In genomic region chr22:50298937-50299656, GRCh38 we compare ENCODE assay signal across 12 cellular contexts. TPM values are rescaled to one million over a fixed set of nuclear protein-coding genes. Genes with fewer than 3 reads are reported as not detected.
DNase-seq lines count a peak whose midpoint lies in the region; ATAC-seq and TF ChIP-seq lines count a peak whose summit lies in the region.
"Had no signal": no experiment of that assay in that cellular context is flagged by ENCODE, and none has a peak within 500 bp of the region (broad histone marks: within the 10 kb centered on the region; RNA-seq: fewer than 3 reads in every experiment).

No MANE protein-coding gene starts in this region.

- TF ChIP-seq POLR2A in body of pancreas (IDR thresholded peaks at IDR 0.05) (no peak), suprapubic skin (IDR thresholded peaks at IDR 0.05) (no peak)

- no peak for ATAC-seq in body of pancreas
- ATAC-seq in left lobe of liver: peak; percentile 0
- ATAC-seq in HG02870 (IDR thresholded peaks at IDR 0.05; ENCODE audit: unreplicated experiment): no peak
- ATAC-seq in GM21786 (IDR thresholded peaks at IDR 0.05; ENCODE audit: unreplicated experiment): no peak
- ATAC-seq: effector memory CD8-positive, alpha-beta T cell had no signal

- H3K27me3 ChIP-seq in body of pancreas (no peaks in the 10 kb centered on the region), suprapubic skin (no peaks in the 10 kb centered on the region)

- intact Hi-C loops in body of pancreas (cut with DNase I): no loop called here

- CTCF ChIA-PET in HEK293T (lab: Yijun Ruan, JAX): no interaction called here

- no peaks in the 10 kb centered on the region for H3K36me3 ChIP-seq in body of pancreas (replicated peaks in 1 of 2; ENCODE audit: insufficient read depth in 1 of 2, low read depth in 2 of 2)
- H3K36me3 ChIP-seq in suprapubic skin: no peaks in the 10 kb centered on the region

- H3K4me3 ChIP-seq in body of pancreas: no peak overlapping the region
- peak overlapping the region; percentile 53 for H3K4me3 ChIP-seq in suprapubic skin

- TF ChIP-seq EP300 in suprapubic skin (IDR thresholded peaks at IDR 0.05): no peak

- H3K4me1 ChIP-seq in body of pancreas: peaks cover 96% of the 10 kb centered on the region
- H3K4me1 ChIP-seq in suprapubic skin: peaks cover 85% of the 10 kb centered on the region

- H3K9me3 ChIP-seq in body of pancreas: no peaks in the 10 kb centered on the region
- H3K9me3 ChIP-seq in suprapubic skin: no peaks in the 10 kb centered on the region

- DNase-seq in HEK293T (ENCODE audit: extremely low spot score) (peak; percentile 28), body of pancreas (no peak), left lobe of liver (ENCODE audit: low spot score) (no peak), suprapubic skin (ENCODE audit: low spot score in 2 of 2) (no peak), NCI-H187 (lab: John Stamatoyannopoulos, UW) (no peak)
- no peak for DNase-seq in central memory CD4-positive, alpha-beta T cell
- DNase-seq: activated CD8-positive, alpha-beta memory T cell treated with anti-CD3 and anti-CD28 coated beads, Interleukin-2, amount 50 U/mL, for 48 hours; effector memory CD8-positive, alpha-beta T cell; midbrain; NCI-H187 treated with DMSO at 0.1 percent for 48 hours had no signal

- H3K27ac ChIP-seq in body of pancreas (peak overlapping the region; percentile 42 to 91 (median 72)), suprapubic skin (peak overlapping the region; percentile 71)

- POLR2A ChIA-PET in HEK293T (lab: Yijun Ruan, JAX): interaction anchor here (0.6 kb wide), 1 partner anchor 47 kb away, joined by 3 read pairs; no protein-coding TSS in a partner anchor

- 67 to 76% methylated on average over 25 to 30 of the region's 41 CpGs for WGBS in body of pancreas, 2 donors
- 24% methylated on average over 23 of the region's 41 CpGs for WGBS in suprapubic skin

- no peak for TF ChIP-seq CTCF in body of pancreas (IDR thresholded peaks at IDR 0.05)
- no peak for TF ChIP-seq CTCF in suprapubic skin (IDR thresholded peaks at IDR 0.05)

TF ChIP-seq in HEK293T, 16 proteins besides CTCF, POLR2A, EP300 and RAD21:
- TF ChIP-seq HDGF (IDR thresholded peaks at IDR 0.05; ENCODE audit: borderline replicate concordance): no peak
- TF ChIP-seq SUZ12 (IDR thresholded peaks at IDR 0.05): no peak
- TF ChIP-seq NFRKB (IDR thresholded peaks at IDR 0.05): no peak
- TF ChIP-seq FOXK2 (IDR thresholded peaks at IDR 0.05): no peak
- no peak for TF ChIP-seq ELF4 (IDR thresholded peaks at IDR 0.05)
- no peak for TF ChIP-seq FOXA1 (IDR thresholded peaks at IDR 0.05)
- no peak for TF ChIP-seq BHLHE40 (IDR thresholded peaks at IDR 0.05; ENCODE audit: borderline replicate concordance)
- TF ChIP-seq SP1 (IDR thresholded peaks at IDR 0.05): no peak
- no peak for TF ChIP-seq ZNF384 (IDR thresholded peaks at IDR 0.05)

RNA-seq across cellular contexts. Expression of gene PLXNB2, which starts 8.3 kb away (rescaled TPM):
- total RNA-seq in body of pancreas: 100 to 1,000 TPM; 113 to 140 TPM
- 187 TPM for total RNA-seq in left lobe of liver
- total RNA-seq in suprapubic skin: 100 to 1,000 TPM; 117 to 231 (median 192) TPM

RNA-seq across cellular contexts. Expression of gene DENND6B, which starts 27.7 kb away (rescaled TPM):
- total RNA-seq in body of pancreas (1 to 10 TPM; 3.4 to 7.3 TPM), left lobe of liver (1.8 TPM), suprapubic skin (1 to 10 TPM; 3.3 to 5.4 (median 3.4) TPM)

RNA-seq across cellular contexts. Expression of gene MAPK11, which starts 28.9 kb away (rescaled TPM):
- total RNA-seq in body of pancreas (1 to 10 TPM; 3.0 to 3.6 TPM), left lobe of liver (8.2 TPM), suprapubic skin (1 to 10 TPM; 3.8 to 5.8 (median 4.5) TPM)

RNA-seq across cellular contexts. Expression of gene MAPK12, which starts 37.6 kb away (rescaled TPM):
- total RNA-seq in body of pancreas (1 to 10 TPM; 3.9 to 4.6 TPM), left lobe of liver (5.0 TPM), suprapubic skin (1 to 10 TPM; 1.3 to 5.7 (median 3.3) TPM)

RNA-seq across cellular contexts. Expression of gene PPP6R2, which starts 44.0 kb away (rescaled TPM):
- total RNA-seq in body of pancreas (10 to 100 TPM; 48.8 to 53.4 TPM), left lobe of liver (65.4 TPM), suprapubic skin (10 to 100 TPM; 46.7 to 70.3 (median 64.6) TPM)
